ENCODE assay signal across 1 cellular context in the genomic region with DNA sequence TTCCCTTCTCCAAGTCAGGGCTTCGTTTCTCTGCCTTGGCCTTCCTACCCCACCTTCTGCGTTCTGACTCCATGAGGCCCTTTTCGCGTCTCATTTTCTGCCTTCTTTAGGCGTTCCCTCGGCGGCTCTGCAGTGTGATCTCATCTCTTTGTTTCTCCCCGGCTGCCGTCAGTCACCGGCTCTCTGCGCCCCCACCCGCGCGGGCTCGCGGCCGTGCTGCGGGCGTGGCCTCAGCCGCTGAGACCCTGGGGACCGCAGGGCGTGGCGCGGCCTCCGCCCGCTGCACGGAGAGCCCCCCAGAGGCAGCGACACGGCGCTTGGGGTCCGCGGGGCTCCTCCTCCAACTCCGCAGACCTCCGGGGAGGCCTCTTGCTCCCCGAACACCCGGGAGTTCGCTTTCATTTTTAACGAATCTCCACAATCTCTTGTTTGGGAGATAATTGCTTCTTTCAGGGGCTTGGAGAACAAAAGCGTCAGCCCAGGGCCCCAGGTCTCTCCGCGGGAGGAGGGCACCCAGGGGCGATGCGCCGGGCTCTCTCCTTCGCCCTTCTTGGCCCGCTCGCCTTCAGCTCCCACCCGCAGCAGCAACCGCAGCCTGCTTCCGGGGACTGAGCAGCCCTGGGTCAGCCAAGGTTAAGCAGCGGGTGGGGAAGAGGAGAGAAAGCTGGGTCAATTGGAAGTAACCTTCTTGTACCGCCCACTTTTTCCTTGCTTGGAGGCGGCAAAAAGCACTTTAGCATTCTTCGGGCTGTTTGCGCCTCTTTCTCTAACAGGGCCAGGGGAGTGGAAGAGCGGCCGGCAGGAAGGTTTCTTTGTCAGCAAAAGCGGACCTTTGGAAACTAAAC.
TF ChIP-seq lines count a peak whose summit lies in the region.

No MANE protein-coding gene starts in this region.

TF ChIP-seq in HepG2, 621 proteins besides CTCF, POLR2A, EP300 and RAD21 (continued from another document and continues in another):
- TF ChIP-seq HMG20B (CRISPR knock-in tag; conservative IDR thresholded peaks at IDR 0.05) (no peak), ZNF235 (CRISPR knock-in tag; IDR thresholded peaks at IDR 0.05; ENCODE audit: borderline replicate concordance) (no peak), ZNF33B (CRISPR knock-in tag; IDR thresholded peaks at IDR 0.05) (no peak), NFE2L1 (CRISPR knock-in tag; IDR thresholded peaks at IDR 0.05; ENCODE audit: borderline replicate concordance) (no peak), ZFYVE20 (CRISPR knock-in tag; IDR thresholded peaks at IDR 0.05; ENCODE audit: borderline replicate concordance, low read depth) (no peak), SP140L (CRISPR knock-in tag; IDR thresholded peaks at IDR 0.05; ENCODE audit: borderline replicate concordance) (no peak), ZNF12 (CRISPR knock-in tag; IDR thresholded peaks at IDR 0.05) (no peak), CENPX (CRISPR knock-in tag; IDR thresholded peaks at IDR 0.05) (no peak), PCBP1 (IDR thresholded peaks at IDR 0.05; ENCODE audit: borderline replicate concordance, low read depth, low read length) (no peak), ZNF432 (CRISPR knock-in tag; IDR thresholded peaks at IDR 0.05; ENCODE audit: borderline replicate concordance) (no peak), KLF12 (CRISPR knock-in tag; IDR thresholded peaks at IDR 0.05; ENCODE audit: borderline replicate concordance) (peak; percentile 83), ZNF496 (CRISPR knock-in tag; IDR thresholded peaks at IDR 0.05; ENCODE audit: insufficient replicate concordance) (no peak), ZNF460 (CRISPR knock-in tag; IDR thresholded peaks at IDR 0.05; ENCODE audit: borderline replicate concordance) (no peak), ZNF17 (CRISPR knock-in tag; IDR thresholded peaks at IDR 0.05) (no peak), ZMYM2 (CRISPR knock-in tag; IDR thresholded peaks at IDR 0.05) (no peak), ZKSCAN8 (CRISPR knock-in tag; IDR thresholded peaks at IDR 0.05; ENCODE audit: borderline replicate concordance) (no peak), AGO2 (optimal IDR thresholded peaks at IDR 0.05; ENCODE audit: low read depth, low read length) (peak; percentile 83), ZBTB3 (CRISPR knock-in tag; IDR thresholded peaks at IDR 0.05; ENCODE audit: borderline replicate concordance, low read depth) (no peak), ZFP91 (CRISPR knock-in tag; IDR thresholded peaks at IDR 0.05; ENCODE audit: borderline replicate concordance) (0 out of 2 replicates have a peak, but pooled peaks have one; percentile 31), PRMT3 (CRISPR knock-in tag; IDR thresholded peaks at IDR 0.05; ENCODE audit: borderline replicate concordance, low read depth) (no peak), ZNF543 (CRISPR knock-in tag; IDR thresholded peaks at IDR 0.05) (no peak), NR1H2 (CRISPR knock-in tag; IDR thresholded peaks at IDR 0.05; ENCODE audit: borderline replicate concordance, low read depth) (no peak), RFXANK (CRISPR knock-in tag; IDR thresholded peaks at IDR 0.05) (no peak), MXD4 (CRISPR knock-in tag; IDR thresholded peaks at IDR 0.05) (no peak), ATRX (CRISPR knock-in tag; IDR thresholded peaks at IDR 0.05; ENCODE audit: borderline replicate concordance) (no peak), KDM2A (CRISPR knock-in tag; IDR thresholded peaks at IDR 0.05; ENCODE audit: borderline replicate concordance, low read depth) (peak; percentile 92), KLF15 (CRISPR knock-in tag; IDR thresholded peaks at IDR 0.05; ENCODE audit: borderline replicate concordance) (no peak), ZNF703 (CRISPR knock-in tag; IDR thresholded peaks at IDR 0.05; ENCODE audit: borderline replicate concordance) (no peak), ELF1 (CRISPR knock-in tag; IDR thresholded peaks at IDR 0.05) (peak; percentile 63; the same call in 1 of the 2 replicates), GPN1 (CRISPR knock-in tag; IDR thresholded peaks at IDR 0.05; ENCODE audit: borderline replicate concordance) (no peak), GATA4 (IDR thresholded peaks at IDR 0.05; ENCODE audit: borderline replicate concordance, low read depth) (no peak), TBP (CRISPR knock-in tag; IDR thresholded peaks at IDR 0.05) (no peak), ZNF124 (CRISPR knock-in tag; IDR thresholded peaks at IDR 0.05) (no peak), HNRNPL (IDR thresholded peaks at IDR 0.05; ENCODE audit: low read depth, low read length) (no peak), ZFP82 (CRISPR knock-in tag; IDR thresholded peaks at IDR 0.05; ENCODE audit: borderline replicate concordance) (no peak), ZNF280D (CRISPR knock-in tag; IDR thresholded peaks at IDR 0.05) (no peak), HNF4A (CRISPR knock-in tag; IDR thresholded peaks at IDR 0.05) (no peak), KAT7 (CRISPR knock-in tag; IDR thresholded peaks at IDR 0.05; ENCODE audit: borderline replicate concordance) (no peak), ZNF572 (CRISPR knock-in tag; IDR thresholded peaks at IDR 0.05) (no peak), ZEB1 (IDR thresholded peaks at IDR 0.05; ENCODE audit: insufficient replicate concordance, low read depth) (no peak), NKX3-1 (CRISPR knock-in tag; IDR thresholded peaks at IDR 0.05) (peak; percentile 53; the same call in 1 of the 2 replicates), ZSCAN9 (CRISPR knock-in tag; IDR thresholded peaks at IDR 0.05; ENCODE audit: borderline replicate concordance) (no peak), RBM22 (optimal IDR thresholded peaks at IDR 0.05; ENCODE audit: low read length) (no peak), CBX1 (IDR thresholded peaks at IDR 0.05; ENCODE audit: low read depth) (no peak), ZBTB37 (CRISPR knock-in tag; IDR thresholded peaks at IDR 0.05) (no peak), KLF16 (CRISPR knock-in tag; IDR thresholded peaks at IDR 0.05) (no peak), TP53 (CRISPR knock-in tag; conservative IDR thresholded peaks at IDR 0.05) (no peak), FOXK1 (CRISPR knock-in tag; IDR thresholded peaks at IDR 0.05; ENCODE audit: borderline replicate concordance, low read depth) (peak; percentile 38; the same call in 1 of the 2 replicates), GATAD2A (CRISPR knock-in tag; IDR thresholded peaks at IDR 0.05) (no peak)
- TF ChIP-seq, protein P1, sequence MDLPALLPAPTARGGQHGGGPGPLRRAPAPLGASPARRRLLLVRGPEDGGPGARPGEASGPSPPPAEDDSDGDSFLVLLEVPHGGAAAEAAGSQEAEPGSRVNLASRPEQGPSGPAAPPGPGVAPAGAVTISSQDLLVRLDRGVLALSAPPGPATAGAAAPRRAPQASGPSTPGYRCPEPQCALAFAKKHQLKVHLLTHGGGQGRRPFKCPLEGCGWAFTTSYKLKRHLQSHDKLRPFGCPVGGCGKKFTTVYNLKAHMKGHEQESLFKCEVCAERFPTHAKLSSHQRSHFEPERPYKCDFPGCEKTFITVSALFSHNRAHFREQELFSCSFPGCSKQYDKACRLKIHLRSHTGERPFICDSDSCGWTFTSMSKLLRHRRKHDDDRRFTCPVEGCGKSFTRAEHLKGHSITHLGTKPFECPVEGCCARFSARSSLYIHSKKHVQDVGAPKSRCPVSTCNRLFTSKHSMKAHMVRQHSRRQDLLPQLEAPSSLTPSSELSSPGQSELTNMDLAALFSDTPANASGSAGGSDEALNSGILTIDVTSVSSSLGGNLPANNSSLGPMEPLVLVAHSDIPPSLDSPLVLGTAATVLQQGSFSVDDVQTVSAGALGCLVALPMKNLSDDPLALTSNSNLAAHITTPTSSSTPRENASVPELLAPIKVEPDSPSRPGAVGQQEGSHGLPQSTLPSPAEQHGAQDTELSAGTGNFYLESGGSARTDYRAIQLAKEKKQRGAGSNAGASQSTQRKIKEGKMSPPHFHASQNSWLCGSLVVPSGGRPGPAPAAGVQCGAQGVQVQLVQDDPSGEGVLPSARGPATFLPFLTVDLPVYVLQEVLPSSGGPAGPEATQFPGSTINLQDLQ (CRISPR knock-in tag; IDR thresholded peaks at IDR 0.05): peak; percentile 68; the same call in 1 of the 2 replicates
- TF ChIP-seq, protein P2, sequence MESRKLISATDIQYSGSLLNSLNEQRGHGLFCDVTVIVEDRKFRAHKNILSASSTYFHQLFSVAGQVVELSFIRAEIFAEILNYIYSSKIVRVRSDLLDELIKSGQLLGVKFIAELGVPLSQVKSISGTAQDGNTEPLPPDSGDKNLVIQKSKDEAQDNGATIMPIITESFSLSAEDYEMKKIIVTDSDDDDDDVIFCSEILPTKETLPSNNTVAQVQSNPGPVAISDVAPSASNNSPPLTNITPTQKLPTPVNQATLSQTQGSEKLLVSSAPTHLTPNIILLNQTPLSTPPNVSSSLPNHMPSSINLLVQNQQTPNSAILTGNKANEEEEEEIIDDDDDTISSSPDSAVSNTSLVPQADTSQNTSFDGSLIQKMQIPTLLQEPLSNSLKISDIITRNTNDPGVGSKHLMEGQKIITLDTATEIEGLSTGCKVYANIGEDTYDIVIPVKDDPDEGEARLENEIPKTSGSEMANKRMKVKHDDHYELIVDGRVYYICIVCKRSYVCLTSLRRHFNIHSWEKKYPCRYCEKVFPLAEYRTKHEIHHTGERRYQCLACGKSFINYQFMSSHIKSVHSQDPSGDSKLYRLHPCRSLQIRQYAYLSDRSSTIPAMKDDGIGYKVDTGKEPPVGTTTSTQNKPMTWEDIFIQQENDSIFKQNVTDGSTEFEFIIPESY (CRISPR knock-in tag; IDR thresholded peaks at IDR 0.05): no peak
- TF ChIP-seq, protein P3, sequence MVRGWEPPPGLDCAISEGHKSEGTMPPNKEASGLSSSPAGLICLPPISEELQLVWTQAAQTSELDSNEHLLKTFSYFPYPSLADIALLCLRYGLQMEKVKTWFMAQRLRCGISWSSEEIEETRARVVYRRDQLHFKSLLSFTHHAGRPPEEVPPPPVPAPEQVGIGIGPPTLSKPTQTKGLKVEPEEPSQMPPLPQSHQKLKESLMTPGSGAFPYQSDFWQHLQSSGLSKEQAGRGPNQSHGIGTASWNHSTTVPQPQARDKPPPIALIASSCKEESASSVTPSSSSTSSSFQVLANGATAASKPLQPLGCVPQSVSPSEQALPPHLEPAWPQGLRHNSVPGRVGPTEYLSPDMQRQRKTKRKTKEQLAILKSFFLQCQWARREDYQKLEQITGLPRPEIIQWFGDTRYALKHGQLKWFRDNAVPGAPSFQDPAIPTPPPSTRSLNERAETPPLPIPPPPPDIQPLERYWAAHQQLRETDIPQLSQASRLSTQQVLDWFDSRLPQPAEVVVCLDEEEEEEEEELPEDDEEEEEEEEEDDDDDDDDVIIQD (CRISPR knock-in tag; IDR thresholded peaks at IDR 0.05; ENCODE audit: low read depth): no peak
- TF ChIP-seq, protein P4, sequence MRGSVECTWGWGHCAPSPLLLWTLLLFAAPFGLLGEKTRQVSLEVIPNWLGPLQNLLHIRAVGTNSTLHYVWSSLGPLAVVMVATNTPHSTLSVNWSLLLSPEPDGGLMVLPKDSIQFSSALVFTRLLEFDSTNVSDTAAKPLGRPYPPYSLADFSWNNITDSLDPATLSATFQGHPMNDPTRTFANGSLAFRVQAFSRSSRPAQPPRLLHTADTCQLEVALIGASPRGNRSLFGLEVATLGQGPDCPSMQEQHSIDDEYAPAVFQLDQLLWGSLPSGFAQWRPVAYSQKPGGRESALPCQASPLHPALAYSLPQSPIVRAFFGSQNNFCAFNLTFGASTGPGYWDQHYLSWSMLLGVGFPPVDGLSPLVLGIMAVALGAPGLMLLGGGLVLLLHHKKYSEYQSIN (CRISPR knock-in tag; IDR thresholded peaks at IDR 0.05; ENCODE audit: borderline replicate concordance): no peak
- TF ChIP-seq, protein P5, sequence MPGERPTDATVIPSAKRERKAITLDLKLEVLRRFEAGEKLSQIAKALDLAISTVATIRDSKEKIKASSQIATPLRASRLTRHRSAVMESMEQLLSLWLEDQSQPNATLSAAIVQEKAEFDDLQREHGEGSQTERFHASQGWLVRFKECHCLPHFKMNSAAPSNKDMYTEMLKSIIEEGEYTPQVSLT (CRISPR knock-in tag; IDR thresholded peaks at IDR 0.05; ENCODE audit: borderline replicate concordance, low read depth): no peak
- TF ChIP-seq, protein P6, sequence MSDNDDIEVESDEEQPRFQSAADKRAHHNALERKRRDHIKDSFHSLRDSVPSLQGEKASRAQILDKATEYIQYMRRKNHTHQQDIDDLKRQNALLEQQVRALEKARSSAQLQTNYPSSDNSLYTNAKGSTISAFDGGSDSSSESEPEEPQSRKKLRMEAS (IDR thresholded peaks at IDR 0.05): 0 out of 2 replicates have a peak, but pooled peaks have one; percentile 39
